In genomic region chr12:56759270-56759908, GRCh38 we compare ENCODE assay signal across 1 cellular context.
TF ChIP-seq lines count a peak whose summit lies in the region.

No MANE protein-coding gene starts in this region.

TF ChIP-seq in HepG2, 621 proteins besides CTCF, POLR2A, EP300 and RAD21 (continued from another document and continues in another):
- TF ChIP-seq ZBTB4 (CRISPR knock-in tag; IDR thresholded peaks at IDR 0.05; ENCODE audit: borderline replicate concordance), result no peak
- peak; percentile 65; the same call in 1 of the 2 replicates for TF ChIP-seq ZNF292 (CRISPR knock-in tag; IDR thresholded peaks at IDR 0.05; ENCODE audit: borderline replicate concordance, low read depth)
- TF ChIP-seq TBX3 (IDR thresholded peaks at IDR 0.05; ENCODE audit: borderline replicate concordance), result peak; percentile 66; the same call in 1 of the 2 replicates
- TF ChIP-seq NR2C2 (CRISPR knock-in tag; IDR thresholded peaks at IDR 0.05; ENCODE audit: borderline replicate concordance), result peak; percentile 62; the same call in 1 of the 2 replicates
- no peak for TF ChIP-seq ZNF496 (CRISPR knock-in tag; IDR thresholded peaks at IDR 0.05; ENCODE audit: insufficient replicate concordance)
- no peak for TF ChIP-seq ZFP91 (CRISPR knock-in tag; IDR thresholded peaks at IDR 0.05; ENCODE audit: borderline replicate concordance)
- peak; percentile 48; the same call in 1 of the 2 replicates for TF ChIP-seq ZNF703 (CRISPR knock-in tag; IDR thresholded peaks at IDR 0.05; ENCODE audit: borderline replicate concordance)
- no peak for TF ChIP-seq NFE2 (CRISPR knock-in tag; IDR thresholded peaks at IDR 0.05)
- no peak; the same call in 1 of the 2 replicates for TF ChIP-seq TFDP2 (CRISPR knock-in tag; IDR thresholded peaks at IDR 0.05)
- peak; percentile 51; the same call in 1 of the 2 replicates for TF ChIP-seq MYPOP (CRISPR knock-in tag; IDR thresholded peaks at IDR 0.05)
- TF ChIP-seq ZMYM3 (CRISPR knock-in tag; IDR thresholded peaks at IDR 0.05), result no peak
- no peak for TF ChIP-seq RBM22 (optimal IDR thresholded peaks at IDR 0.05; ENCODE audit: low read length)
- no peak for TF ChIP-seq MXI1 (IDR thresholded peaks at IDR 0.05; ENCODE audit: borderline replicate concordance, low read depth, low read length)
- peak; percentile 69 for TF ChIP-seq ATF1 (CRISPR knock-in tag; IDR thresholded peaks at IDR 0.05)
- peak; percentile 54; the same call in 1 of the 2 replicates for TF ChIP-seq ETV5 (CRISPR knock-in tag; IDR thresholded peaks at IDR 0.05; ENCODE audit: borderline replicate concordance)
- TF ChIP-seq ZNF678 (CRISPR knock-in tag; IDR thresholded peaks at IDR 0.05), result no peak
- TF ChIP-seq ATF4 (CRISPR knock-in tag; IDR thresholded peaks at IDR 0.05), result peak in 1 of 2 experiments; percentile 82; a peak in 2 of 4 replicates
- peak; percentile 78; the same call in 1 of the 2 replicates for TF ChIP-seq SIX1 (CRISPR knock-in tag; IDR thresholded peaks at IDR 0.05; ENCODE audit: borderline replicate concordance)
- peak; percentile 66 for TF ChIP-seq THAP11 (CRISPR knock-in tag; IDR thresholded peaks at IDR 0.05)
- TF ChIP-seq CEBPB (IDR thresholded peaks at IDR 0.05; ENCODE audit: borderline replicate concordance, low read depth, low read length), result peak; percentile 79
- TF ChIP-seq PREB (CRISPR knock-in tag; IDR thresholded peaks at IDR 0.05), result no peak
- 0 out of 2 replicates have a peak, but pooled peaks have one; percentile 35 for TF ChIP-seq ZFP82 (CRISPR knock-in tag; IDR thresholded peaks at IDR 0.05; ENCODE audit: borderline replicate concordance)
- TF ChIP-seq USF2 (IDR thresholded peaks at IDR 0.05; ENCODE audit: low read depth, low read length), result peak; percentile 84
- TF ChIP-seq USF2 (CRISPR knock-in tag; IDR thresholded peaks at IDR 0.05; ENCODE audit: borderline replicate concordance), result peak; percentile 89; the same call in 1 of the 2 replicates
- TF ChIP-seq MAFF (IDR thresholded peaks at IDR 0.05; ENCODE audit: low read depth, low read length), result no peak
- no peak for TF ChIP-seq THAP9 (CRISPR knock-in tag; IDR thresholded peaks at IDR 0.05; ENCODE audit: borderline replicate concordance)
- TF ChIP-seq ZGPAT (CRISPR knock-in tag; IDR thresholded peaks at IDR 0.05), result peak; percentile 85
- TF ChIP-seq RERE (CRISPR knock-in tag; IDR thresholded peaks at IDR 0.05; ENCODE audit: low read depth), result peak; percentile 77
- no peak for TF ChIP-seq ZNF10 (CRISPR knock-in tag; IDR thresholded peaks at IDR 0.05; ENCODE audit: borderline replicate concordance, low read depth)
- 0 out of 2 replicates have a peak, but pooled peaks have one; percentile 56 for TF ChIP-seq TARDBP (CRISPR knock-in tag; IDR thresholded peaks at IDR 0.05)
- no peak for TF ChIP-seq ZNF180 (CRISPR knock-in tag; IDR thresholded peaks at IDR 0.05; ENCODE audit: borderline replicate concordance, low read depth)
- TF ChIP-seq ZNF550 (CRISPR knock-in tag; IDR thresholded peaks at IDR 0.05; ENCODE audit: borderline replicate concordance), result no peak
